8 cellular contexts compared by ENCODE assay signal in the genomic region with DNA sequence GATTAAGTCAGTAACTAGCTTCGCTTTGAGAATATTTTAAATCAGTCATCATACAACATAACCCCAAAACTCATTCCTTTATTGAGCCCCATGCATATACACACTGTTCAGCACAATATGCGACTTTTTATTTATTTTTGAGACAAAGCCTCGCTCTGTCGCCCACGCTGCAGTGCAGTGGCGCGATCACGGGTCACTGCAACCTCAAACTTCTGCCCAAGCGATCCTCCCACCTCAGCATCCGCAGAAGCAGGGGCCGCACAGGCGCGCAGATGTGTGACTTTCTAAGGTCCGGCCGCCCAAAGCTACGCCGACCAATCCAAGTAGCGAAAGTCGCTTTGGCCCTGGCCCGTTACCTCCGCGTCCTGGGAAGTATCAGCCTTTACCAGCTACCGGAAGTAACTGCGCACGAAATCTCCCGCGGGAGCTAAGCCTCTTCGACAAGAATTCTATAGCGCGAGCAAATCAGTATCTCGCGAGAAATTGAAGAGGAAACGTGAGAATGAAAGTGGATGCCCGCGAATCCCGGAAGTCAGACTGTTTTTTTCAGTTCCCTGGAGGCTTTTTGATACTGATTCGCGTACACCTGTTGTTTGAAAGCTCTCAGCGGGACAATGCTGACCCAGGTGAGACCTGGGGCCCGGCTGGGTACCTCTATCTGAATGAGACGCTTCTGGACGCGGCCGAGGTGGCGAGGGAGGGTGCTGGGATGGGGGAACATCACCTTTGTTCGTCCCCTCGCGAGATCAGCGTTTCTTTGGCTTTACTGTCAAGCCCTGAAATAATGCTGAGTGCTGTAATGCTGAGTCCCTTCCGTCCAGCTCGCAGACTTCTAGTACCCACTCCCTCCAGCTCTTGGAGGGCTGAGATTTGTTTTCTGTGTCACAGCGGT. TPM values are rescaled to one million over a fixed set of nuclear protein-coding genes. Genes with fewer than 3 reads are reported as not detected.
DNase-seq lines count a peak whose midpoint lies in the region; ATAC-seq and TF ChIP-seq lines count a peak whose summit lies in the region.

DHFR2 (minus strand) TSS at position 404 of the 892 bp plus-strand sequence. CDS start 1,405 bp downstream, outside the sequence.
NSUN3 (plus strand) TSS at position 549 of the 892 bp plus-strand sequence; CDS start at position 615, 66 bp downstream.

- peaks cover 0 to 1% (median 0%) of the 10 kb centered on the region in 3 donors for H3K27me3 Mint-ChIP-seq in CD14-positive monocyte (ENCODE audit: low read depth in 3 of 3)

- H3K4me1 ChIP-seq in left lung = peaks cover 30 to 42% of the 10 kb centered on the region in 2 donors

- H3K36me3 ChIP-seq in left lung = peaks cover 0 to 25% of the 10 kb centered on the region in 2 donors

- no peaks in the 10 kb centered on the region for H3K27me3 ChIP-seq in left lung

- ATAC-seq in GM19397 (IDR thresholded peaks at IDR 0.05; ENCODE audit: unreplicated experiment) (peak; percentile 89), HG03565 (IDR thresholded peaks at IDR 0.05; ENCODE audit: unreplicated experiment) (peak; percentile 92), left lung (peak; percentile 94)

- H3K4me1 Mint-ChIP-seq in CD14-positive monocyte = peaks cover 41% of the 10 kb centered on the region

- DNase-seq in CD14-positive monocyte (ENCODE audit: low spot score) = peak; percentile 83
- DNase-seq in NCI-H748 treated with DMSO at 0.1 percent for 48 hours (lab: John Stamatoyannopoulos, UW) = peak; percentile 81
- DNase-seq in activated CD4-positive, alpha-beta T cell treated with anti-CD3 and anti-CD28 coated beads, Interleukin-2, amount 50 U/mL, for 24 hours (ENCODE audit: low read depth in 1 of 2, low spot score in 1 of 2) = peak; percentile 61 to 86
- DNase-seq in dermis blood vessel endothelial cell = peak; percentile 99
- DNase-seq in left lung = peak; percentile 94 to 95
- DNase-seq in stimulated activated CD4-positive, alpha-beta T cell treated with anti-CD3 and anti-CD28 coated beads, Interleukin-2, amount 100 ng/mL, for 4 hours (ENCODE audit: low read depth) = peak; percentile 72

- peak within 1 kb of the TSS; percentile 95 to 97 for H3K27ac ChIP-seq in left lung

- peaks cover 28 to 30% of the 10 kb centered on the region in 2 donors for H3K36me3 Mint-ChIP-seq in CD14-positive monocyte

- no peaks in the 10 kb centered on the region for H3K9me3 ChIP-seq in left lung

- TF ChIP-seq CTCF in CD14-positive monocyte (IDR thresholded peaks at IDR 0.05) = no peak
- TF ChIP-seq CTCF in left lung (IDR thresholded peaks at IDR 0.05) = no peak

- H3K9me3 Mint-ChIP-seq in CD14-positive monocyte = peaks cover 0 to 4% (median 2%) of the 10 kb centered on the region in 7 donors

- peak within 1 kb of the TSS; percentile 48 to 56 for H3K4me3 ChIP-seq in left lung

- peak within 1 kb of the TSS; percentile 100 for H3K27ac Mint-ChIP-seq in CD14-positive monocyte

- peak within 1 kb of the TSS; percentile 93 to 99 for H3K4me3 Mint-ChIP-seq in CD14-positive monocyte

- intact Hi-C loops in CD14-positive monocyte (cut with micrococcal nuclease) (loop anchor here in 1 of 2 donors (5.0 kb wide), 1 partner anchor 80 kb away; the partner anchor contains the start of gene ARL13B), left lung (cut with DNase I) (no loop called here)

RNA-seq across cellular contexts. Expression of gene DHFR2, which starts in this region (rescaled TPM):
- 1 to 10 TPM; 1.2 to 2.8 TPM for polyA plus RNA-seq in CD14-positive monocyte
- total RNA-seq in dermis blood vessel endothelial cell = 3.6 and 3.9 TPM in 2 replicates
- total RNA-seq in left lung = 1 to 10 TPM; 6.6 to 7.4 TPM

RNA-seq across cellular contexts. Expression of gene NSUN3, which starts in this region (rescaled TPM):
- 1 to 10 TPM; 7.2 to 8.8 TPM for polyA plus RNA-seq in CD14-positive monocyte
- 13.8 and 14.0 TPM in 2 replicates for total RNA-seq in dermis blood vessel endothelial cell
- total RNA-seq in left lung = 10 to 100 TPM; 13.4 to 14.5 TPM

Comparison
In these comparisons a context has a peak if more than half of its experiments do, and no peak if none do; other contexts are left out.
1. Peak in every context shown above with its lines: DNase-seq, ATAC-seq, H3K4me3 ChIP-seq and H3K27ac ChIP-seq.